In genomic region chr3:4750306-4751056, GRCh38 we compare ENCODE assay signal across 8 cellular contexts.
DNase-seq lines count a peak whose midpoint lies in the region; ATAC-seq and TF ChIP-seq lines count a peak whose summit lies in the region.

No MANE protein-coding gene starts in this region.

- ATAC-seq in stimulated activated memory B cell treated with anti-CD40 and anti-IgM and Interleukin-4, amounts not matched to agents 10 μg/mL and 1 μg/mL and 100 μg/mL, for 72 hours, result no peak
- no peak for ATAC-seq in GM21526 (IDR thresholded peaks at IDR 0.05; ENCODE audit: low FRiP score, unreplicated experiment)
- no peak for ATAC-seq in HG02938 (IDR thresholded peaks at IDR 0.05; ENCODE audit: unreplicated experiment)

- H3K27ac Mint-ChIP-seq in stimulated activated memory B cell treated with anti-CD40 and anti-IgM and Interleukin-4, amounts not matched to agents 10 μg/mL and 1 μg/mL and 100 μg/mL, for 72 hours, result peak overlapping the region; percentile 85

- H3K4me2 ChIP-seq in MM.1S (ENCODE audit: low read depth, low read length), result no peak overlapping the region

- H3K9me3 ChIP-seq in MM.1S (replicated peaks; ENCODE audit: insufficient read depth, low read length), result no peaks in the 10 kb centered on the region

- no peaks in the 10 kb centered on the region for H3K36me3 ChIP-seq in MM.1S (replicated peaks; ENCODE audit: insufficient read depth, low read length)

- DNase-seq in NCI-H2029 (lab: John Stamatoyannopoulos, UW) (peak; percentile 37), astrocyte of the hippocampus (ENCODE audit: low read depth, low spot score) (peak; percentile 80), kidney tubule cell (ENCODE audit: low spot score) (peak; percentile 77), MM.1S (no peak), NCI-H524 (lab: John Stamatoyannopoulos, UW) (no peak)

- no peaks in the 10 kb centered on the region for H3F3A ChIP-seq in MM.1S (ENCODE audit: insufficient read depth, low read length)

- no peaks in the 10 kb centered on the region for H3K9me3 Mint-ChIP-seq in stimulated activated memory B cell treated with anti-CD40 and anti-IgM and Interleukin-4, amounts not matched to agents 10 μg/mL and 1 μg/mL and 100 μg/mL, for 72 hours

- H3K79me2 ChIP-seq in MM.1S (ENCODE audit: low read length), result no peaks in the 10 kb centered on the region

- H3K9ac ChIP-seq in MM.1S (ENCODE audit: low read length), result no peak overlapping the region

- H2AFZ ChIP-seq in MM.1S (ENCODE audit: low read length), result no peak overlapping the region

- H3K36me3 Mint-ChIP-seq in stimulated activated memory B cell treated with anti-CD40 and anti-IgM and Interleukin-4, amounts not matched to agents 10 μg/mL and 1 μg/mL and 100 μg/mL, for 72 hours, result peaks cover 68% of the 10 kb centered on the region

- H3K9me2 ChIP-seq in MM.1S (replicated peaks; ENCODE audit: insufficient read depth, low read length), result no peaks in the 10 kb centered on the region

- no peaks in the 10 kb centered on the region for H3K27me3 ChIP-seq in MM.1S (replicated peaks; ENCODE audit: insufficient read depth, low read length)

- peaks cover 48% of the 10 kb centered on the region for H3K4me1 Mint-ChIP-seq in stimulated activated memory B cell treated with anti-CD40 and anti-IgM and Interleukin-4, amounts not matched to agents 10 μg/mL and 1 μg/mL and 100 μg/mL, for 72 hours

- no peak for TF ChIP-seq CTCF in MM.1S (IDR thresholded peaks at IDR 0.05; ENCODE audit: low read length)

- H3K4me1 ChIP-seq in MM.1S (ENCODE audit: low read length), result no peaks in the 10 kb centered on the region

- H3K4me3 Mint-ChIP-seq in stimulated activated memory B cell treated with anti-CD40 and anti-IgM and Interleukin-4, amounts not matched to agents 10 μg/mL and 1 μg/mL and 100 μg/mL, for 72 hours, result peak overlapping the region; percentile 66

- no peak overlapping the region for H3K4me3 ChIP-seq in MM.1S (ENCODE audit: low read length)

- H3K27ac ChIP-seq in MM.1S (ENCODE audit: low read length), result no peak overlapping the region

- no peaks in the 10 kb centered on the region for H4K20me1 ChIP-seq in MM.1S (ENCODE audit: insufficient read depth, low read length)

- no peaks in the 10 kb centered on the region for H3K27me3 Mint-ChIP-seq in stimulated activated memory B cell treated with anti-CD40 and anti-IgM and Interleukin-4, amounts not matched to agents 10 μg/mL and 1 μg/mL and 100 μg/mL, for 72 hours

Comparison
In these comparisons a context has a peak if more than half of its experiments do, and no peak if none do; other contexts are left out.
1. DNase-seq: peak in NCI-H2029 (single experiment), astrocyte of the hippocampus (single experiment) and kidney tubule cell (single experiment); none in MM.1S (single experiment) and NCI-H524 (0 of 2).